In genomic region chr10:60336901-60337630, GRCh38 we compare ENCODE assay signal across 22 cellular contexts. TPM values are rescaled to one million over a fixed set of nuclear protein-coding genes. Genes with fewer than 3 reads are reported as not detected.
DNase-seq lines count a peak whose midpoint lies in the region; ATAC-seq, FAIRE-seq and TF ChIP-seq lines count a peak whose summit lies in the region.
"Had no signal": no experiment of that assay in that cellular context is flagged by ENCODE, and none has a peak within 500 bp of the region (broad histone marks: within the 10 kb centered on the region; RNA-seq: fewer than 3 reads in every experiment).

No MANE protein-coding gene starts in this region.

- H3K27ac ChIP-seq in IMR-90 (ENCODE audit: insufficient read depth, low read length) (no peak overlapping the region), pancreas (no peak overlapping the region), aorta (ENCODE audit: low read depth in 1 of 2, low read length in 2 of 2) (no peak overlapping the region), GM23248 (no peak overlapping the region)
- H3K27ac ChIP-seq: Peyer's patch had no signal

- H4K8ac ChIP-seq in IMR-90 (ENCODE audit: low read depth in 2 of 2, low read length in 2 of 2): no peak overlapping the region

- H2BK120ac ChIP-seq in IMR-90 (ENCODE audit: low read depth, low read length): peak overlapping the region; percentile 36; the same call in 1 of the 2 replicates

- no peak overlapping the region for H4K91ac ChIP-seq in IMR-90 (ENCODE audit: insufficient read depth, low read depth, low read length)

- peaks cover 8% of the 10 kb centered on the region; the same call in 1 of the 2 replicates for H3K4me1 ChIP-seq in IMR-90 (ENCODE audit: control insufficient read depth, insufficient read depth, low read length)
- H3K4me1 ChIP-seq in pancreas: peaks cover 0 to 4% (median 0%) of the 10 kb centered on the region in 3 donors
- no peaks in the 10 kb centered on the region for H3K4me1 ChIP-seq in aorta (ENCODE audit: control insufficient read depth in 1 of 2, insufficient read depth in 2 of 2, low read length in 2 of 2)
- no peaks in the 10 kb centered on the region for H3K4me1 ChIP-seq in GM23248 (ENCODE audit: insufficient read depth)
- H3K4me1 ChIP-seq: Peyer's patch had no signal

- POLR2A ChIA-PET in IMR-90 (lab: Charles Lee; ENCODE audit: unreplicated experiment): no interaction called here

- in situ Hi-C loops in IMR-90 (cut with MboI; ENCODE audit: low sequenced_read_pairs): no loop called here
- in situ Hi-C loops in GM23248 (cut with MboI): no loop called here

- DNase-seq in AG10803 (ENCODE audit: low read depth) (peak; percentile 24), IMR-90 (no peak), cerebellar cortex (ENCODE audit: low spot score) (peak; percentile 78), pancreas (no peak), aorta (no peak), GM23248 (no peak)
- DNase-seq: CD4-positive, alpha-beta T cell; COR-L47; DMS79; Karpas-422; MV-4-11; NCI-H1105 treated with DMSO at 0.1 percent for 48 hours; NCI-H2029 treated with DMSO at 0.1 percent for 48 hours; NCI-H226; NCI-H510A treated with DMSO at 0.1 percent for 48 hours; NCI-H774; Peyer's patch had no signal

- 40% methylated on average over 1 of the region's 3 CpGs; no CpG with 5 or more reads in 1 of the 2 experiments for WGBS in IMR-90 (ENCODE audit: extremely low coverage in 2 of 2, insufficient read length in 1 of 2), 2 experiments
- 37 to 45% methylated on average over 3 of the region's 3 CpGs for WGBS in pancreas, 2 donors
- WGBS in aorta, 2 donors: 50 to 70% methylated on average over 3 of the region's 3 CpGs
- WGBS in GM23248 (ENCODE audit: low coverage in 1 of 2, low lambda C conversion rate in 2 of 2, missing lambda C conversion rate in 2 of 2), 2 experiments: 61 to 67% methylated on average over 3 of the region's 3 CpGs

- H3K36me3 ChIP-seq in IMR-90 (ENCODE audit: control insufficient read depth, insufficient read depth, low read length) (no peaks in the 10 kb centered on the region), pancreas (no peaks in the 10 kb centered on the region), aorta (ENCODE audit: control insufficient read depth in 1 of 2, insufficient read depth in 2 of 2, low read length in 1 of 2) (no peaks in the 10 kb centered on the region), GM23248 (ENCODE audit: low read depth) (no peaks in the 10 kb centered on the region)
- H3K36me3 ChIP-seq: Peyer's patch had no signal

- H2BK20ac ChIP-seq in IMR-90 (ENCODE audit: low read depth, low read length): peak overlapping the region; percentile 63

- H3K4me2 ChIP-seq in IMR-90 (ENCODE audit: low read depth, low read length) (no peak overlapping the region; the same call in 1 of the 2 replicates), GM23248 (ENCODE audit: unreplicated experiment) (no peak overlapping the region)

- TF ChIP-seq CTCF in AG10803 (conservative IDR thresholded peaks at IDR 0.05; ENCODE audit: low read length) (no peak), IMR-90 (conservative IDR thresholded peaks at IDR 0.05; ENCODE audit: low read depth, low read length) (no peak), pancreas (IDR thresholded peaks at IDR 0.05) (no peak)

- H3K9ac ChIP-seq in IMR-90 (ENCODE audit: low read depth, low read length) (no peak overlapping the region), GM23248 (no peak overlapping the region)

- H2AK5ac ChIP-seq in IMR-90 (ENCODE audit: low read depth, low read length): no peak overlapping the region

- BruUV-seq in IMR-90 (replicated peaks; lab: Mats Ljungman, UMichigan): no TSS peak

- H4K20me1 ChIP-seq in IMR-90 (ENCODE audit: insufficient read depth, low read length): no peaks in the 10 kb centered on the region
- H4K20me1 ChIP-seq in GM23248 (ENCODE audit: insufficient read depth): no peaks in the 10 kb centered on the region

- FAIRE-seq in pancreas (lab: Jason Lieb, UNC): no peak
- FAIRE-seq: A204.1, GM12891 had no signal

- no peak overlapping the region for H3K23ac ChIP-seq in IMR-90 (ENCODE audit: low read depth, low read length)

- no peak overlapping the region; the same call in 1 of the 2 replicates for H3K18ac ChIP-seq in IMR-90 (ENCODE audit: low read depth, low read length)

- intact Hi-C loops in IMR-90 (cut with micrococcal nuclease) (no loop called here), pancreas (cut with DNase I) (no loop called here), aorta (cut with DNase I) (loop anchor here in 1 of 2 donors (5.0 kb wide), 1 partner anchor 95 kb away; no protein-coding TSS in a partner anchor)

- H3K79me2 ChIP-seq in GM23248 (ENCODE audit: insufficient read depth): no peaks in the 10 kb centered on the region

- H3K79me1 ChIP-seq in IMR-90 (ENCODE audit: low read depth in 1 of 2, low read length in 2 of 2): no peaks in the 10 kb centered on the region

- dilution Hi-C loops in IMR-90 (cut with HindIII; ENCODE audit: low sequenced_read_pairs, unreplicated experiment): no loop called here

- H2AFZ ChIP-seq in IMR-90 (replicated peaks; ENCODE audit: low read length, poor library complexity): no peak overlapping the region
- no peak overlapping the region for H2AFZ ChIP-seq in GM23248

- CTCF ChIA-PET in IMR-90 (lab: Yijun Ruan, JAX): no interaction called here

- no peak overlapping the region for H3K56ac ChIP-seq in IMR-90 (ENCODE audit: extremely low read depth, insufficient read depth, low read length)

- H3K9me2 ChIP-seq in GM23248 (ENCODE audit: insufficient read depth): no peaks in the 10 kb centered on the region

- no peak overlapping the region for H2AK9ac ChIP-seq in IMR-90 (replicated peaks; ENCODE audit: low read depth, low read length, poor library complexity)

- H3F3A ChIP-seq in GM23248 (ENCODE audit: insufficient read depth): no peaks in the 10 kb centered on the region

- no peaks in the 10 kb centered on the region for H3K9me3 ChIP-seq in IMR-90 (ENCODE audit: control insufficient read depth, insufficient read depth, low read length)
- H3K9me3 ChIP-seq in pancreas: no peaks in the 10 kb centered on the region
- no peaks in the 10 kb centered on the region for H3K9me3 ChIP-seq in aorta (ENCODE audit: control insufficient read depth, low read length)
- H3K9me3 ChIP-seq in GM23248 (ENCODE audit: low read depth): no peaks in the 10 kb centered on the region
- H3K9me3 ChIP-seq: Peyer's patch had no signal

- H3K27me3 ChIP-seq in IMR-90 (ENCODE audit: control insufficient read depth, insufficient read depth, low read length): no peaks in the 10 kb centered on the region
- H3K27me3 ChIP-seq in pancreas: no peaks in the 10 kb centered on the region
- H3K27me3 ChIP-seq in aorta (ENCODE audit: control insufficient read depth in 1 of 2, insufficient read depth in 2 of 2, low read length in 1 of 2): no peaks in the 10 kb centered on the region
- H3K27me3 ChIP-seq in GM23248 (replicated peaks; ENCODE audit: insufficient read depth): no peaks in the 10 kb centered on the region
- H3K27me3 ChIP-seq: Peyer's patch had no signal

- H3K9me1 ChIP-seq in IMR-90 (ENCODE audit: insufficient read depth, low read length): no peaks in the 10 kb centered on the region

- no peak for TF ChIP-seq POLR2A in IMR-90 (IDR thresholded peaks at IDR 0.05; ENCODE audit: low read depth, low read length)

- no peak overlapping the region for H4K5ac ChIP-seq in IMR-90 (ENCODE audit: low read depth, low read length)

- H3K4me3 ChIP-seq in AG10803 (ENCODE audit: low read length): no peak overlapping the region
- no peak overlapping the region for H3K4me3 ChIP-seq in IMR-90 (ENCODE audit: insufficient read depth, low read depth, low read length)
- no peak overlapping the region for H3K4me3 ChIP-seq in pancreas
- no peak overlapping the region for H3K4me3 ChIP-seq in aorta (ENCODE audit: low read length in 2 of 2)
- no peak overlapping the region for H3K4me3 ChIP-seq in GM23248
- H3K4me3 ChIP-seq: Peyer's patch had no signal

- H3K14ac ChIP-seq in IMR-90 (replicated peaks; ENCODE audit: low read depth, low read length): no peak overlapping the region

- no peak overlapping the region for H2BK5ac ChIP-seq in IMR-90 (ENCODE audit: low read depth, low read length, poor library complexity, severe bottlenecking)

- ATAC-seq in IMR-90 (ENCODE audit: low read depth) (no peak; the same call in 1 of the 2 replicates), pancreas (peak in 3 of 4 donors; percentile 16 to 31 (median 26)), aorta (ENCODE audit: low FRiP score) (no peak), HG03097 (IDR thresholded peaks at IDR 0.05; ENCODE audit: low FRiP score, unreplicated experiment) (no peak), HG03135 (IDR thresholded peaks at IDR 0.05; ENCODE audit: unreplicated experiment) (no peak)
- ATAC-seq: SK-N-SH treated with all-trans-retinoic acid at 6 μM for 48 hours had no signal

- TF ChIP-seq RAD21 in IMR-90 (IDR thresholded peaks at IDR 0.05; ENCODE audit: low read length): no peak

- H2BK15ac ChIP-seq in IMR-90 (ENCODE audit: low read depth, low read length): no peak overlapping the region; the same call in 2 of the 3 replicates

- no peak overlapping the region for H3K4ac ChIP-seq in IMR-90 (ENCODE audit: low read depth, low read length)

TF ChIP-seq in IMR-90, 13 proteins besides CTCF, POLR2A, EP300 and RAD21 (continues in another document):
- TF ChIP-seq, protein P1, sequence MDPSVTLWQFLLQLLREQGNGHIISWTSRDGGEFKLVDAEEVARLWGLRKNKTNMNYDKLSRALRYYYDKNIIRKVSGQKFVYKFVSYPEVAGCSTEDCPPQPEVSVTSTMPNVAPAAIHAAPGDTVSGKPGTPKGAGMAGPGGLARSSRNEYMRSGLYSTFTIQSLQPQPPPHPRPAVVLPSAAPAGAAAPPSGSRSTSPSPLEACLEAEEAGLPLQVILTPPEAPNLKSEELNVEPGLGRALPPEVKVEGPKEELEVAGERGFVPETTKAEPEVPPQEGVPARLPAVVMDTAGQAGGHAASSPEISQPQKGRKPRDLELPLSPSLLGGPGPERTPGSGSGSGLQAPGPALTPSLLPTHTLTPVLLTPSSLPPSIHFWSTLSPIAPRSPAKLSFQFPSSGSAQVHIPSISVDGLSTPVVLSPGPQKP (IDR thresholded peaks at IDR 0.05; ENCODE audit: borderline replicate concordance, low read depth, low read length): no peak
- TF ChIP-seq SMC3 (IDR thresholded peaks at IDR 0.05; ENCODE audit: low read depth, low read length) (no peak), RFX5 (IDR thresholded peaks at IDR 0.05; ENCODE audit: low read depth, low read length) (no peak)

RNA-seq across cellular contexts. Expression of gene ANK3, which starts 52.6 kb away (rescaled TPM):
- total RNA-seq in IMR-90 (2012; rRNA removed) (1.7 and 1.8 TPM in 2 replicates), pancreas (10 to 100 TPM; 15.7 to 28.5 (median 18.8) TPM), aorta (10 to 100 TPM; 17.0 to 24.3 TPM)
- polyA plus RNA-seq in IMR-90 (2012; rRNA removed) (0.55 and 0.63 TPM in 2 replicates), pancreas (1 to 10 TPM; 3.3 to 7.7 TPM), aorta (10 to 100 TPM; 16.5 to 38.2 TPM), GM23248 (2016; fragmentation: Nextera tagmentation; extraction: Ambion mirVana) (0.14 and 0.75 TPM in 2 replicates)
- polyA plus RNA-seq in IMR-90 (2012; cell fraction: cytosol; rRNA removed): 0.11 and 0.47 TPM in 2 replicates
- polyA plus RNA-seq in IMR-90 (2012; cell fraction: nucleus; rRNA removed; ENCODE audit: low replicate concordance): 0.18 and 1.1 TPM in 2 replicates
- total RNA-seq in GM23248 (2014; rRNA removed; shearing (Covaris generic)): 0.54 TPM in 1 of 2 replicates, not detected in the other

Comparison
In these comparisons a context has a peak if more than half of its experiments do, and no peak if none do; other contexts are left out.
1. DNase-seq: peak in AG10803 (single experiment) and cerebellar cortex (single experiment); none in IMR-90 (single experiment), pancreas (0 of 6), aorta (0 of 2) and GM23248 (single experiment).
2. ATAC-seq: peak in pancreas (3 of 4); none in IMR-90 (single experiment), aorta (single experiment), HG03097 (single experiment) and HG03135 (single experiment).